In genomic region chr6:125790403-125791150, GRCh38 we compare ENCODE assay signal across 8 cellular contexts. TPM values are rescaled to one million over a fixed set of nuclear protein-coding genes. Genes with fewer than 3 reads are reported as not detected.
A peak's percentile ranks its signal among the peaks of the same experiment; 100 is the strongest.
DNase-seq lines count a peak whose midpoint lies in the region; ATAC-seq, FAIRE-seq and TF ChIP-seq lines count a peak whose summit lies in the region.

TSS of gene NCOA7 (plus strand) at chr6:125790960. CDS start at chr6:125815355, 24,395 bp downstream.

- DNase-seq in NCI-H748 treated with DMSO at 0.1 percent for 48 hours (lab: John Stamatoyannopoulos, UW) (peak; percentile 33), H1 (ENCODE audit: low read depth in 1 of 2, low spot score in 2 of 2) (peak in 1 of 2 experiments; percentile 84), mesenteric fat pad (ENCODE audit: low spot score) (peak; percentile 96)
- DNase-seq in activated CD8-positive, alpha-beta memory T cell treated with anti-CD3 and anti-CD28 coated beads for 4 hours (ENCODE audit: low read depth in 2 of 2) = peak; percentile 49 to 61
- DNase-seq in stimulated activated CD8-positive, alpha-beta memory T cell treated with anti-CD3 and anti-CD28 coated beads, Interleukin-15, amount 100 ng/mL, for 24 hours (ENCODE audit: low read depth) = peak; percentile 44

- POLR2A ChIA-PET in H1 (lab: Charles Lee; ENCODE audit: partially characterized antibody) = interaction anchor here (0.5 to 3.2 kb wide), 15 partner anchors 9 to 489 kb away, joined by 3 to 66 read pairs (median 5); partner anchors contain the start of genes HDDC2 and TRMT11

- peak within 1 kb of the TSS; percentile 19 for H4K5ac ChIP-seq in H1 (ENCODE audit: insufficient read length, low read depth, low read length)

- H3K36me3 ChIP-seq in BLaER1 treated with 17β-estradiol and CSF1 and Interleukin-3, amounts not matched to agents 10 nM and 100 nM = peaks cover 0 to 3% (median 0%) of the 10 kb centered on the region in 11 experiments; a peak in 1 of 22 replicates
- no peaks in the 10 kb centered on the region for H3K36me3 ChIP-seq in H1 (ENCODE audit: control insufficient read depth in 2 of 4, insufficient read depth in 4 of 4, low read length in 3 of 4)

- H2AK5ac ChIP-seq in H1 (ENCODE audit: low read depth, low read length) = peak within 1 kb of the TSS; percentile 18; the same call in 1 of the 2 replicates

- TF ChIP-seq CTCF in H1 (IDR thresholded peaks at IDR 0.05; ENCODE audit: control extremely low read depth in 1 of 3, insufficient read depth in 1 of 3, low read depth in 1 of 3, low read length in 3 of 3) = no peak

- 1% methylated on average over 86 of the region's 97 CpGs; no CpG with 5 or more reads in 1 of the 2 experiments for WGBS in H1 (ENCODE audit: extremely low coverage in 1 of 2, insufficient coverage in 1 of 2, insufficient read length in 1 of 2, insufficient replicate concordance in 2 of 2, low coverage in 1 of 2, low lambda C conversion rate in 2 of 2, missing lambda C conversion rate in 1 of 2), 2 experiments

- no peaks in the 10 kb centered on the region; a peak in 1 of 22 replicates for H3K27me3 ChIP-seq in BLaER1 treated with 17β-estradiol and CSF1 and Interleukin-3, amounts not matched to agents 10 nM and 100 nM
- H3K27me3 ChIP-seq in H1 (replicated peaks in 1 of 4; ENCODE audit: control insufficient read depth in 3 of 4, extremely low read depth in 1 of 4, insufficient read depth in 3 of 4, low read length in 3 of 4) = no peaks in the 10 kb centered on the region; a peak in 1 of 7 replicates

- H4K91ac ChIP-seq in H1 (replicated peaks; ENCODE audit: insufficient read length, low read length) = peak within 1 kb of the TSS; percentile 67

- H2BK120ac ChIP-seq in H1 (replicated peaks; ENCODE audit: low read depth, low read length) = no peak within 1 kb of the TSS

- H3K79me1 ChIP-seq in H1 (ENCODE audit: low read depth, low read length) = no peaks in the 10 kb centered on the region

- TF ChIP-seq POLR2A in H1 (IDR thresholded peaks at IDR 0.05; ENCODE audit: control extremely low read depth in 1 of 2, low read depth in 2 of 2, low read length in 2 of 2) = peak; percentile 53 to 77

- CTCF ChIA-PET in H1 (lab: Charles Lee; ENCODE audit: partially characterized antibody) = interaction anchor here (0.6 to 6.2 kb wide), 27 partner anchors 10 to 919 kb away, joined by 3 to 77 read pairs (median 5); partner anchors contain the start of genes HDDC2 and HINT3

- peak within 1 kb of the TSS; percentile 95 for H3K18ac ChIP-seq in H1 (ENCODE audit: extremely low read depth, low read length)

- no peak within 1 kb of the TSS for H3K14ac ChIP-seq in H1 (ENCODE audit: insufficient read length)

- 0 out of 4 replicates have a peak, but pooled peaks cover 0 to 5% of the 10 kb centered on the region in 2 experiments for H3K79me2 ChIP-seq in H1 (ENCODE audit: control insufficient read depth in 1 of 2, insufficient read depth in 2 of 2, low read length in 2 of 2)

- H3K27ac ChIP-seq in BLaER1 treated with 17β-estradiol and CSF1 and Interleukin-3, amounts not matched to agents 10 nM and 100 nM = peak within 1 kb of the TSS; percentile 87 to 95 (median 92)
- H3K27ac ChIP-seq in H1 (ENCODE audit: low read depth, low read length) = peak within 1 kb of the TSS; percentile 49; the same call in 1 of the 2 replicates

- H2BK5ac ChIP-seq in H1 (ENCODE audit: low read depth, low read length) = peak within 1 kb of the TSS; percentile 69; the same call in 1 of the 2 replicates

- no peak for TF ChIP-seq RAD21 in H1 (IDR thresholded peaks at IDR 0.05 in 1 of 2, conservative IDR thresholded peaks at IDR 0.05 in 1 of 2; ENCODE audit: low read depth in 2 of 2, low read length in 2 of 2)

- H2BK15ac ChIP-seq in H1 (ENCODE audit: low read length) = no peak within 1 kb of the TSS

- no peaks in the 10 kb centered on the region for H3K9me3 ChIP-seq in BLaER1 treated with 17β-estradiol and CSF1 and Interleukin-3, amounts not matched to agents 10 nM and 100 nM (replicated peaks in 1 of 11)
- no peaks in the 10 kb centered on the region for H3K9me3 ChIP-seq in H1 (ENCODE audit: insufficient read depth in 2 of 2, low read depth in 1 of 2, low read length in 1 of 2)

- H2AFZ ChIP-seq in H1 (ENCODE audit: low read length) = peak within 1 kb of the TSS; percentile 89

- no peak within 1 kb of the TSS for H2BK12ac ChIP-seq in H1 (ENCODE audit: low read depth, low read length)

- peak within 1 kb of the TSS; percentile 58 for H4K8ac ChIP-seq in H1 (ENCODE audit: extremely low read depth, insufficient read depth, low read length)

- peak within 1 kb of the TSS; percentile 30 for H3K56ac ChIP-seq in H1 (replicated peaks; ENCODE audit: insufficient read length, low read depth, low read length)

- ATAC-seq in GM19035 (IDR thresholded peaks at IDR 0.05; ENCODE audit: unreplicated experiment) = peak; percentile 69
- peak; percentile 71 for ATAC-seq in HG03354 (IDR thresholded peaks at IDR 0.05; ENCODE audit: poor library complexity, severe bottlenecking, unreplicated experiment)

- peak within 1 kb of the TSS; percentile 86 to 92 (median 91) for H3K9ac ChIP-seq in BLaER1 treated with 17β-estradiol and CSF1 and Interleukin-3, amounts not matched to agents 10 nM and 100 nM
- peak within 1 kb of the TSS; percentile 52 to 73 (median 58) for H3K9ac ChIP-seq in H1 (replicated peaks in 1 of 4; ENCODE audit: extremely low read depth in 1 of 4, low read depth in 3 of 4, low read length in 3 of 4)

- H3K23me2 ChIP-seq in H1 (ENCODE audit: low read depth, low read length) = peaks cover 11% of the 10 kb centered on the region

- H3K4ac ChIP-seq in H1 (replicated peaks; ENCODE audit: insufficient read length, low read depth, low read length) = no peak within 1 kb of the TSS

- H2BK20ac ChIP-seq in H1 (ENCODE audit: low read length) = no peak within 1 kb of the TSS

- H3K4me2 ChIP-seq in BLaER1 treated with 17β-estradiol and CSF1 and Interleukin-3, amounts not matched to agents 10 nM and 100 nM = peak within 1 kb of the TSS; percentile 86 to 97 (median 96)
- peak within 1 kb of the TSS; percentile 75 to 89 for H3K4me2 ChIP-seq in H1 (ENCODE audit: insufficient read depth in 1 of 2, low read depth in 2 of 2, low read length in 2 of 2)

- TF ChIP-seq EP300 in H1 (IDR thresholded peaks at IDR 0.05; ENCODE audit: borderline replicate concordance in 1 of 2, low read depth in 2 of 2, low read length in 2 of 2) = 0 out of 3 replicates have a peak, but pooled peaks of 1 of the 2 experiments have one; percentile 11

- H3K4me3 ChIP-seq in BLaER1 treated with 17β-estradiol and CSF1 and Interleukin-3, amounts not matched to agents 10 nM and 100 nM = peak within 1 kb of the TSS; percentile 83 to 94 (median 88)
- H3K4me3 ChIP-seq in H1 (ENCODE audit: extremely low read depth in 1 of 4, insufficient read depth in 2 of 4, low read depth in 3 of 4, low read length in 4 of 4) = peak within 1 kb of the TSS; percentile 66 to 84 (median 74)

- H3K4me1 ChIP-seq in BLaER1 treated with 17β-estradiol and CSF1 and Interleukin-3, amounts not matched to agents 10 nM and 100 nM = peaks cover 29 to 60% (median 46%) of the 10 kb centered on the region in 10 experiments
- peaks cover 2 to 10% (median 4%) of the 10 kb centered on the region in 4 experiments; a peak in 4 of 7 replicates for H3K4me1 ChIP-seq in H1 (replicated peaks in 1 of 4; ENCODE audit: control insufficient read depth in 3 of 4, insufficient read depth in 4 of 4, low read length in 3 of 4)

- FAIRE-seq in H1 (lab: Jason Lieb, UNC) = no peak

- no peak within 1 kb of the TSS for H3K23ac ChIP-seq in H1 (ENCODE audit: insufficient read length)

- H4K20me1 ChIP-seq in BLaER1 treated with 17β-estradiol and CSF1 and Interleukin-3, amounts not matched to agents 10 nM and 100 nM = peaks cover 0 to 8% (median 0%) of the 10 kb centered on the region in 11 experiments; a peak in 2 of 22 replicates
- no peaks in the 10 kb centered on the region for H4K20me1 ChIP-seq in H1 (replicated peaks in 1 of 2; ENCODE audit: control insufficient read depth in 1 of 2, insufficient read depth in 2 of 2, low read length in 2 of 2)

TF ChIP-seq in H1, 55 proteins besides CTCF, POLR2A, EP300 and RAD21 (continues in another document):
- TF ChIP-seq CHD1 (IDR thresholded peaks at IDR 0.05; ENCODE audit: low read depth, low read length) = no peak
- no peak for TF ChIP-seq ZNF274 (IDR thresholded peaks at IDR 0.05; ENCODE audit: borderline replicate concordance, extremely low read depth, low read length)
- no peak for TF ChIP-seq TEAD4 (IDR thresholded peaks at IDR 0.05; ENCODE audit: low read depth, low read length)
- no peak for TF ChIP-seq BACH1 (IDR thresholded peaks at IDR 0.05; ENCODE audit: low read length)
- TF ChIP-seq SP2 (IDR thresholded peaks at IDR 0.05; ENCODE audit: low read length) = no peak
- 0 out of 4 replicates have a peak, but pooled peaks have one; percentile 25 to 41 for TF ChIP-seq SIN3A (conservative IDR thresholded peaks at IDR 0.05 in 1 of 2, IDR thresholded peaks at IDR 0.05 in 1 of 2; ENCODE audit: low read depth in 1 of 2, low read length in 2 of 2)
- TF ChIP-seq ATF3 (IDR thresholded peaks at IDR 0.05; ENCODE audit: insufficient read depth, low read depth, low read length) = no peak
- TF ChIP-seq SIX5 (IDR thresholded peaks at IDR 0.05; ENCODE audit: low read depth, low read length) = no peak
- peak; percentile 100 for TF ChIP-seq RBBP5 (IDR thresholded peaks at IDR 0.05; ENCODE audit: borderline replicate concordance, low read depth, low read length)
- no peak for TF ChIP-seq SP4 (IDR thresholded peaks at IDR 0.05; ENCODE audit: low read length)
- peak; percentile 18; the same call in 1 of the 2 replicates for TF ChIP-seq EGR1 (IDR thresholded peaks at IDR 0.05; ENCODE audit: borderline replicate concordance, low read depth, low read length)
- TF ChIP-seq SRF (IDR thresholded peaks at IDR 0.05; ENCODE audit: low read depth, low read length) = no peak
- peak in 1 of 2 experiments; percentile 53; a peak in 1 of 4 replicates for TF ChIP-seq HDAC2 (IDR thresholded peaks at IDR 0.05; ENCODE audit: borderline replicate concordance in 1 of 2, low read depth in 2 of 2, low read length in 2 of 2)

RNA-seq across cellular contexts. Expression of gene NCOA7, which starts in this region (rescaled TPM):
- total RNA-seq in H1 (2021; fragmentation: NEBNext Ultra II Directional; extraction: Animal tissue kit (Norgen Biotek cat#: 25700)) = 10.3 and 10.7 TPM in 2 replicates
- polyA plus RNA-seq in H1 (2011; rRNA removed) = 2.0 and 2.6 TPM in 2 replicates
- polyA plus RNA-seq in H1 (2011; cell fraction: cytosol; rRNA removed) = 4.1 TPM
- 6.6 TPM for polyA plus RNA-seq in H1 (2011; cell fraction: nucleus; rRNA removed)
- 5.3 to 12.3 TPM (median 5.7 TPM) in 4 replicates for polyA plus RNA-seq in H1 (2012, experiment 1 of 2)
- polyA plus RNA-seq in H1 (2012, experiment 2 of 2) = 0.34 TPM
- polyA plus RNA-seq in H1 (2013, experiment 1 of 2) = 7.8 TPM
- polyA plus RNA-seq in H1 (2013, experiment 2 of 2) = 6.5 TPM
- 19.8 and 24.2 TPM in 2 replicates for polyA minus RNA-seq in H1 (2011; rRNA and poly(A)+ RNA removed)
- 7.0 TPM for polyA minus RNA-seq in H1 (2011; cell fraction: cytosol; rRNA and poly(A)+ RNA removed)
- polyA minus RNA-seq in H1 (2011; cell fraction: nucleus; rRNA and poly(A)+ RNA removed) = 12.3 TPM
- total RNA-seq in mesenteric fat pad = 87.4 TPM
